Comparison of ENCODE assay signal across 19 cellular contexts in genomic region chr1:110857964-110858948, GRCh38. TPM values are rescaled to one million over a fixed set of nuclear protein-coding genes. Genes with fewer than 3 reads are reported as not detected.
DNase-seq lines count a peak whose midpoint lies in the region; ATAC-seq lines count a peak whose summit lies in the region.
"Had no signal": no experiment of that assay in that cellular context is flagged by ENCODE, and none has a peak within 500 bp of the region (broad histone marks: within the 10 kb centered on the region; RNA-seq: fewer than 3 reads in every experiment).

No MANE protein-coding gene starts in this region.

- peak overlapping the region; percentile 12 for H3K4me3 Mint-ChIP-seq in activated CD4-positive, alpha-beta memory T cell treated with anti-CD3 and anti-CD28 coated beads for 36 hours
- H3K4me3 Mint-ChIP-seq in activated CD4-positive, alpha-beta memory T cell treated with anti-CD3 and anti-CD28 coated beads, Interleukin-2, amount 10 ng/mL, durations not matched to agents 7 days and 5 days = no peak overlapping the region
- H3K4me3 Mint-ChIP-seq in stimulated activated memory B cell treated with anti-CD40 and anti-IgM and Interleukin-4, amounts not matched to agents 10 μg/mL and 1 μg/mL and 100 μg/mL, for 72 hours = no peak overlapping the region
- H3K4me3 Mint-ChIP-seq: CD4-positive, alpha-beta memory T cell; HFFc6 had no signal

- H3K9me3 Mint-ChIP-seq in activated CD4-positive, alpha-beta memory T cell treated with anti-CD3 and anti-CD28 coated beads for 36 hours = peaks cover 9% of the 10 kb centered on the region
- peaks cover 8% of the 10 kb centered on the region for H3K9me3 Mint-ChIP-seq in activated CD4-positive, alpha-beta memory T cell treated with anti-CD3 and anti-CD28 coated beads, Interleukin-2, amount 10 ng/mL, durations not matched to agents 7 days and 5 days
- H3K9me3 Mint-ChIP-seq in stimulated activated memory B cell treated with anti-CD40 and anti-IgM and Interleukin-4, amounts not matched to agents 10 μg/mL and 1 μg/mL and 100 μg/mL, for 72 hours = peaks cover 6% of the 10 kb centered on the region

- peaks cover 22% of the 10 kb centered on the region for H3K4me1 Mint-ChIP-seq in activated CD4-positive, alpha-beta memory T cell treated with anti-CD3 and anti-CD28 coated beads for 36 hours (ENCODE audit: low read depth)
- H3K4me1 Mint-ChIP-seq in activated CD4-positive, alpha-beta memory T cell treated with anti-CD3 and anti-CD28 coated beads, Interleukin-2, amount 10 ng/mL, durations not matched to agents 7 days and 5 days = peaks cover 9% of the 10 kb centered on the region
- peaks cover 45% of the 10 kb centered on the region for H3K4me1 Mint-ChIP-seq in stimulated activated memory B cell treated with anti-CD40 and anti-IgM and Interleukin-4, amounts not matched to agents 10 μg/mL and 1 μg/mL and 100 μg/mL, for 72 hours

- DNase-seq in activated CD4-positive, alpha-beta memory T cell treated with anti-CD3 and anti-CD28 coated beads for 36 hours = no peak
- no peak for DNase-seq in activated CD4-positive, alpha-beta memory T cell treated with anti-CD3 and anti-CD28 coated beads, Interleukin-2, amount 10 ng/mL, durations not matched to agents 7 days and 5 days
- DNase-seq in NAMALWA (ENCODE audit: low spot score) (peak; percentile 21), left cardiac atrium (no peak), midbrain (lab: John Stamatoyannopoulos, UW) (no peak)
- DNase-seq: activated gamma-delta T cell treated with Interleukin-2 at 50 U/mL for 16 hours; CD4-positive, alpha-beta memory T cell; foreskin melanocyte; HFFc6; left colon; NCI-H1105; Peyer's patch; SK-N-SH; stomach; uterus had no signal

- intact Hi-C loops in activated CD4-positive, alpha-beta memory T cell treated with anti-CD3 and anti-CD28 coated beads for 36 hours (cut with micrococcal nuclease) = no loop called here
- intact Hi-C loops in left cardiac atrium (cut with DNase I) = no loop called here

- peaks cover 7% of the 10 kb centered on the region for H3K27me3 Mint-ChIP-seq in activated CD4-positive, alpha-beta memory T cell treated with anti-CD3 and anti-CD28 coated beads for 36 hours
- H3K27me3 Mint-ChIP-seq in activated CD4-positive, alpha-beta memory T cell treated with anti-CD3 and anti-CD28 coated beads, Interleukin-2, amount 10 ng/mL, durations not matched to agents 7 days and 5 days = peaks cover 6% of the 10 kb centered on the region
- H3K27me3 Mint-ChIP-seq in stimulated activated memory B cell treated with anti-CD40 and anti-IgM and Interleukin-4, amounts not matched to agents 10 μg/mL and 1 μg/mL and 100 μg/mL, for 72 hours = no peaks in the 10 kb centered on the region

- peaks cover 6% of the 10 kb centered on the region for H3K36me3 Mint-ChIP-seq in activated CD4-positive, alpha-beta memory T cell treated with anti-CD3 and anti-CD28 coated beads for 36 hours
- peaks cover 4% of the 10 kb centered on the region for H3K36me3 Mint-ChIP-seq in activated CD4-positive, alpha-beta memory T cell treated with anti-CD3 and anti-CD28 coated beads, Interleukin-2, amount 10 ng/mL, durations not matched to agents 7 days and 5 days (ENCODE audit: low read depth)
- H3K36me3 Mint-ChIP-seq in stimulated activated memory B cell treated with anti-CD40 and anti-IgM and Interleukin-4, amounts not matched to agents 10 μg/mL and 1 μg/mL and 100 μg/mL, for 72 hours = no peaks in the 10 kb centered on the region

- H3K27ac ChIP-seq in angular gyrus (ENCODE audit: low read depth, low read length) = peak overlapping the region; percentile 23
- H3K27ac ChIP-seq: Peyer's patch, right atrium auricular region, stomach, uterus had no signal

- POLR2A ChIA-PET in activated CD4-positive, alpha-beta memory T cell treated with anti-CD3 and anti-CD28 coated beads for 36 hours (lab: Charles Lee) = interaction anchor here (1.3 to 2.1 kb wide), 2 partner anchors 14 to 106 kb away, joined by 3 to 4 read pairs; partner anchors contain the start of genes CD53 and LRIF1
- POLR2A ChIA-PET in activated CD4-positive, alpha-beta memory T cell treated with anti-CD3 and anti-CD28 coated beads, Interleukin-2, amount 10 ng/mL, durations not matched to agents 7 days and 5 days (lab: Charles Lee) = no interaction called here

- CTCF ChIA-PET in activated CD4-positive, alpha-beta memory T cell treated with anti-CD3 and anti-CD28 coated beads for 36 hours (lab: Charles Lee) = interaction anchor here (1.6 kb wide), 1 partner anchor 134 kb away, joined by 5 read pairs; no protein-coding TSS in a partner anchor
- CTCF ChIA-PET in activated CD4-positive, alpha-beta memory T cell treated with anti-CD3 and anti-CD28 coated beads, Interleukin-2, amount 10 ng/mL, durations not matched to agents 7 days and 5 days (lab: Charles Lee) = no interaction called here

- ATAC-seq in stimulated activated memory B cell treated with anti-CD40 and anti-IgM and Interleukin-4, amounts not matched to agents 10 μg/mL and 1 μg/mL and 100 μg/mL, for 72 hours = peak; percentile 72
- no peak for ATAC-seq in left cardiac atrium
- ATAC-seq in GM19351 (IDR thresholded peaks at IDR 0.05; ENCODE audit: unreplicated experiment) = no peak
- ATAC-seq: left colon had no signal

- H3K27ac Mint-ChIP-seq in activated CD4-positive, alpha-beta memory T cell treated with anti-CD3 and anti-CD28 coated beads for 36 hours = no peak overlapping the region
- no peak overlapping the region for H3K27ac Mint-ChIP-seq in activated CD4-positive, alpha-beta memory T cell treated with anti-CD3 and anti-CD28 coated beads, Interleukin-2, amount 10 ng/mL, durations not matched to agents 7 days and 5 days
- H3K27ac Mint-ChIP-seq in stimulated activated memory B cell treated with anti-CD40 and anti-IgM and Interleukin-4, amounts not matched to agents 10 μg/mL and 1 μg/mL and 100 μg/mL, for 72 hours = peak overlapping the region; percentile 66
- H3K27ac Mint-ChIP-seq: HFFc6 had no signal

RNA-seq across cellular contexts. Expression of gene CD53, which starts 14.7 kb away (rescaled TPM):
- total RNA-seq in activated CD4-positive, alpha-beta memory T cell treated with anti-CD3 and anti-CD28 coated beads for 36 hours = 100 to 1,000 TPM; 240 to 246 TPM
- 100 to 1,000 TPM; 657 to 659 TPM for total RNA-seq in activated CD4-positive, alpha-beta memory T cell treated with anti-CD3 and anti-CD28 coated beads, Interleukin-2, amount 10 ng/mL, durations not matched to agents 7 days and 5 days
- total RNA-seq in left cardiac atrium = 10 to 100 TPM; 19.8 to 37.8 TPM
- total RNA-seq: HFFc6 had no signal

Comparison
In these comparisons a context has a peak if more than half of its experiments do, and no peak if none do; other contexts are left out.
1. RNA of gene CD53, which starts 14.7 kb away (total RNA-seq): 657 to 659 TPM in activated CD4-positive, alpha-beta memory T cell treated with anti-CD3 and anti-CD28 coated beads, Interleukin-2, amount 10 ng/mL, durations not matched to agents 7 days and 5 days and 240 to 246 TPM in activated CD4-positive, alpha-beta memory T cell treated with anti-CD3 and anti-CD28 coated beads for 36 hours; 19.8 to 37.8 TPM in left cardiac atrium; every median in the first group is over 4 times any median in the second.